Comparison of ENCODE assay signal across 8 cellular contexts in the genomic region with DNA sequence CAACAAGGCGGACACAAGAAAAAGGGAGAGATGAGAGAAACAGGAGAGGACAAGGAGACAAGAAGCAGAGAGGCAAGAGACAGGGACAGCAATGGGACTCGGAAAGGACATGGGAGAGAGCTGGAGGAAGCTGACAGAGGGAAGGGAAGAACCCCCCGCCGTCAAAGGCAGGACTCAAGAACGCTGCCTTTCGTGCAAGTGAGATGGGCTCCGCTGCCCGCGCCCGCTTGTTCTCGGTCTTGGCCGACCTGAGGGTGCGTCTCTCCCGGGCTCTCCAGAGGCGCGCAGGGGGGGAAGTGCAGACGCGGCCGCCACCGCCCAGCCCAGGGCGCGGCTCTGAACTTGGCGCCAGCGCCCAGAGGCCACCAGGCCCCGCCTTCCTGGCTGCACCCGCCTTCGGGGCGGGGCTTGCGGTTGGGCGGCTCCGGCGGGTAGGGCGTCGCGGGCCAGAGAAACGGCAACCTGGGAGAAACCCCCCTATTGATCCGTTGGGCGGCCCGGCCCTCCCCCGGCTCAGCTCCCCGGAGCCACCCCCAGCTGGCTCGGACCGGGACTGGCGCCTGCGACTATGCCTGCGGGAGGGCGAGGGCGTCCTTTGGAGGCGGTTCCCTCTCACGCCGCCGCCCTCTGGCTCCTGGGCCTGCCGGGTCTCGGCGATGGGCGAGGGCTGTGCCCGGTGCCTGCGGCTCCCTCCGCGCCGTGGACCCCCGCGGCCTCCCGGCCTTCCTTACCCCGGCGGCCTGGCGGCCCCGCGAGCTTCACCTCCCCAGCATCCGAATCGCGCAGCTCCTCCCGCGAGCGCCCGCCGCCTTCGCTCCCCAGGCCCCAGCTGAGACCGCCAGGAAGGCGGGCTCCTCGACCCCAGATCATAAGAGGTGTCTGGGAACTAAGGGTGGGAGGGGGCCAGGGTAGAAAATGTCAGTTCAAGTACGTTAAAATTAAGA. TPM values are rescaled to one million over a fixed set of nuclear protein-coding genes. Genes with fewer than 3 reads are reported as not detected.
DNase-seq lines count a peak whose midpoint lies in the region; ATAC-seq and TF ChIP-seq lines count a peak whose summit lies in the region.

No MANE protein-coding gene starts in this region.

- H3K27me3 Mint-ChIP-seq in CD4-positive, alpha-beta T cell: no peaks in the 10 kb centered on the region
- peaks cover 12% of the 10 kb centered on the region for H3K27me3 Mint-ChIP-seq in activated T-cell treated with anti-CD3 and anti-CD28 coated beads, Interleukin-2, amount 50 U/mL, for 24 hours

- peak overlapping the region; percentile 35 for H3K27ac ChIP-seq in CD4-positive, alpha-beta T cell (ENCODE audit: low read depth, low read length)
- H3K27ac ChIP-seq in OCI-LY7 (ENCODE audit: low read depth, low read length, poor library complexity, severe bottlenecking): peak overlapping the region; percentile 39
- H3K27ac ChIP-seq in esophagus muscularis mucosa (replicated peaks in 1 of 4): peak overlapping the region; percentile 67 to 88 (median 82)

- no peaks in the 10 kb centered on the region for H3K79me2 ChIP-seq in OCI-LY7 (ENCODE audit: insufficient read depth, low read depth, low read length)

- peaks cover 25% of the 10 kb centered on the region for H3K4me1 Mint-ChIP-seq in CD4-positive, alpha-beta T cell (ENCODE audit: low read depth)
- peaks cover 21% of the 10 kb centered on the region for H3K4me1 Mint-ChIP-seq in activated T-cell treated with anti-CD3 and anti-CD28 coated beads, Interleukin-2, amount 50 U/mL, for 24 hours (ENCODE audit: low read depth)
- H3K4me1 Mint-ChIP-seq in stimulated activated effector memory CD8-positive, alpha-beta T cell treated with anti-CD3 and anti-CD28 coated beads, Interleukin-12 subunit alpha, Interleukin-12 subunit beta, amount 100 ng/mL, for 72 hours: peaks cover 28% of the 10 kb centered on the region

- no TSS peak for BruUV-seq in OCI-LY7 (replicated peaks; lab: Mats Ljungman, UMichigan)

- DNase-seq in CD4-positive, alpha-beta T cell: peak; percentile 37 to 78 (median 66)
- peak; percentile 89 for DNase-seq in OCI-LY7 (ENCODE audit: low spot score)
- peak; percentile 88 for DNase-seq in activated T-cell treated with anti-CD3 and anti-CD28 coated beads, Interleukin-2, amount 50 U/mL, for 24 hours
- DNase-seq in esophagus muscularis mucosa (ENCODE audit: extremely low spot score): no peak
- peak; percentile 40 for DNase-seq in myocyte (ENCODE audit: low read depth)
- DNase-seq in stimulated activated effector memory CD8-positive, alpha-beta T cell treated with anti-CD3 and anti-CD28 coated beads, Interleukin-12 subunit alpha, Interleukin-12 subunit beta, amount 100 ng/mL, for 72 hours (ENCODE audit: low spot score in 2 of 2): peak; percentile 76 to 90

- H3K36me3 Mint-ChIP-seq in CD4-positive, alpha-beta T cell (ENCODE audit: low read depth): no peaks in the 10 kb centered on the region
- no peaks in the 10 kb centered on the region for H3K36me3 Mint-ChIP-seq in activated T-cell treated with anti-CD3 and anti-CD28 coated beads, Interleukin-2, amount 50 U/mL, for 24 hours (ENCODE audit: low read depth)
- no peaks in the 10 kb centered on the region for H3K36me3 Mint-ChIP-seq in stimulated activated effector memory CD8-positive, alpha-beta T cell treated with anti-CD3 and anti-CD28 coated beads, Interleukin-12 subunit alpha, Interleukin-12 subunit beta, amount 100 ng/mL, for 72 hours

- WGBS in esophagus muscularis mucosa: 3% methylated on average over 31 of the region's 82 CpGs

- no peaks in the 10 kb centered on the region for H3K36me3 ChIP-seq in OCI-LY7 (ENCODE audit: insufficient read depth, low read length)
- H3K36me3 ChIP-seq in esophagus muscularis mucosa: no peaks in the 10 kb centered on the region

- ATAC-seq in CD4-positive, alpha-beta T cell (ENCODE audit: poor library complexity): peak; percentile 68
- ATAC-seq in GM19452 (IDR thresholded peaks at IDR 0.05; ENCODE audit: unreplicated experiment) (peak; percentile 92), HG03571 (IDR thresholded peaks at IDR 0.05; ENCODE audit: unreplicated experiment) (peak; percentile 96)
- ATAC-seq in stimulated activated effector memory CD8-positive, alpha-beta T cell treated with anti-CD3 and anti-CD28 coated beads, Interleukin-12 subunit alpha, Interleukin-12 subunit beta, amount 100 ng/mL, for 72 hours: peak; percentile 86

- no peaks in the 10 kb centered on the region for H3K9me3 Mint-ChIP-seq in CD4-positive, alpha-beta T cell
- H3K9me3 Mint-ChIP-seq in activated T-cell treated with anti-CD3 and anti-CD28 coated beads, Interleukin-2, amount 50 U/mL, for 24 hours: no peaks in the 10 kb centered on the region
- H3K9me3 Mint-ChIP-seq in stimulated activated effector memory CD8-positive, alpha-beta T cell treated with anti-CD3 and anti-CD28 coated beads, Interleukin-12 subunit alpha, Interleukin-12 subunit beta, amount 100 ng/mL, for 72 hours: no peaks in the 10 kb centered on the region

- H3K4me2 ChIP-seq in OCI-LY7 (ENCODE audit: low read length): peak overlapping the region; percentile 84

- no peaks in the 10 kb centered on the region for H3K9me3 ChIP-seq in CD4-positive, alpha-beta T cell (ENCODE audit: control insufficient read depth, low read length)
- H3K9me3 ChIP-seq in OCI-LY7 (ENCODE audit: low read length) (no peaks in the 10 kb centered on the region), esophagus muscularis mucosa (no peaks in the 10 kb centered on the region)

- peak overlapping the region; percentile 85 for H3K4me3 Mint-ChIP-seq in CD4-positive, alpha-beta T cell
- H3K4me3 Mint-ChIP-seq in activated T-cell treated with anti-CD3 and anti-CD28 coated beads, Interleukin-2, amount 50 U/mL, for 24 hours: peak overlapping the region; percentile 79
- peak overlapping the region; percentile 84 for H3K4me3 Mint-ChIP-seq in stimulated activated effector memory CD8-positive, alpha-beta T cell treated with anti-CD3 and anti-CD28 coated beads, Interleukin-12 subunit alpha, Interleukin-12 subunit beta, amount 100 ng/mL, for 72 hours

- no peak for TF ChIP-seq CTCF in CD4-positive, alpha-beta T cell (IDR thresholded peaks at IDR 0.05)
- TF ChIP-seq CTCF in OCI-LY7 (conservative IDR thresholded peaks at IDR 0.05; ENCODE audit: low read length): no peak
- TF ChIP-seq CTCF in esophagus muscularis mucosa (IDR thresholded peaks at IDR 0.05): no peak

- H3K27me3 ChIP-seq in CD4-positive, alpha-beta T cell (ENCODE audit: control insufficient read depth, insufficient read depth, low read length): no peaks in the 10 kb centered on the region
- no peaks in the 10 kb centered on the region for H3K27me3 ChIP-seq in esophagus muscularis mucosa

- H4K20me1 ChIP-seq in OCI-LY7 (ENCODE audit: insufficient read depth, low read length): no peaks in the 10 kb centered on the region

- H3K4me1 ChIP-seq in OCI-LY7 (ENCODE audit: insufficient read depth, low read length, poor library complexity, severe bottlenecking): peaks cover 27% of the 10 kb centered on the region
- peaks cover 20 to 32% (median 29%) of the 10 kb centered on the region in 4 donors for H3K4me1 ChIP-seq in esophagus muscularis mucosa

- H3K4me3 ChIP-seq in OCI-LY7 (ENCODE audit: low read depth, low read length, poor library complexity, severe bottlenecking) (peak overlapping the region; percentile 71), esophagus muscularis mucosa (peak overlapping the region; percentile 63 to 81 (median 69))

- intact Hi-C loops in CD4-positive, alpha-beta T cell (cut with DNase I, micrococcal nuclease): no loop called here
- intact Hi-C loops in OCI-LY7 (cut with micrococcal nuclease; ENCODE audit: unreplicated experiment): loop anchor here (1.0 to 5.0 kb wide), 3 partner anchors 15 to 257 kb away; no protein-coding TSS in a partner anchor
- intact Hi-C loops in esophagus muscularis mucosa (cut with DNase I): no loop called here

- H3K27ac Mint-ChIP-seq in CD4-positive, alpha-beta T cell: peak overlapping the region; percentile 57
- H3K27ac Mint-ChIP-seq in activated T-cell treated with anti-CD3 and anti-CD28 coated beads, Interleukin-2, amount 50 U/mL, for 24 hours: peak overlapping the region; percentile 35
- H3K27ac Mint-ChIP-seq in stimulated activated effector memory CD8-positive, alpha-beta T cell treated with anti-CD3 and anti-CD28 coated beads, Interleukin-12 subunit alpha, Interleukin-12 subunit beta, amount 100 ng/mL, for 72 hours: peak overlapping the region; percentile 20

- POLR2A ChIA-PET in CD4-positive, alpha-beta T cell (lab: Charles Lee): interaction anchor here (0.9 to 3.1 kb wide), 3 partner anchors 15 to 1096 kb away, joined by 4 to 19 read pairs (median 4); no protein-coding TSS in a partner anchor
- POLR2A ChIA-PET in OCI-LY7 (lab: Charles Lee): interaction anchor here (0.7 to 2.4 kb wide), 6 partner anchors 9 to 1096 kb away, joined by 3 to 10 read pairs (median 6); no protein-coding TSS in a partner anchor

- TF ChIP-seq POLR2A in esophagus muscularis mucosa (IDR thresholded peaks at IDR 0.05; ENCODE audit: low read depth): no peak

- H2AFZ ChIP-seq in OCI-LY7 (ENCODE audit: low read length): peak overlapping the region; percentile 83

- CTCF ChIA-PET in CD4-positive, alpha-beta T cell (lab: Charles Lee): no interaction called here
- CTCF ChIA-PET in OCI-LY7 (lab: Charles Lee; ENCODE audit: unreplicated experiment): interaction anchor here (0.6 kb wide), 2 partner anchors 14 to 15 kb away, joined by 3 read pairs; no protein-coding TSS in a partner anchor

- TF ChIP-seq EP300 in esophagus muscularis mucosa (IDR thresholded peaks at IDR 0.05): no peak

- H3K9me2 ChIP-seq in OCI-LY7 (ENCODE audit: insufficient read depth, low read length): no peaks in the 10 kb centered on the region

RNA-seq across cellular contexts. Expression of gene ANTXRL, which starts 2.2 kb away (rescaled TPM):
- total RNA-seq in CD4-positive, alpha-beta T cell: not detected
- not detected in 2 replicates for total RNA-seq in OCI-LY7 (2014; rRNA removed; shearing (Covaris generic))
- total RNA-seq in OCI-LY7 (2022) (0.95 TPM in 1 of 2 replicates, not detected in the other), esophagus muscularis mucosa (not detected), myocyte (not detected in 2 replicates)
- polyA plus RNA-seq in myocyte (2012): not detected
